11 cellular contexts compared by ENCODE assay signal in the genomic region with DNA sequence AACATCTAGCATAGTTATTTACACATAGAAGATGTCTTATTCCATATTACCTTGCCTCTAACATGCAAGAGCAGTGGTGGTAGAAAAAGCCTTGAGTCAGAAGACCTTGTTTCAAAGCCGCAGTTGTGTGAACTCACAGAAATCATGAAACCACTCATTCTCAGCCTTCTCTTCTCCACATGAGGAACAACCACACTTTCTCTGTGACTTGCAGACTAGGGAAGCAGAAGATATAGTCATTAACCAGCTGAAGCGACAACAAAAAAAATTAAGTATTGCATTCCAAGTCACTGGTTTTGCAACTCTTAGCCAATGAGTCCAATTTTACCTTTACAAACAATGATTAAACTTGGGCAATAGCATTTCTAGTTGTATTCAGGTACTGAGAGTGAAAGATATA. TPM values are rescaled to one million over a fixed set of nuclear protein-coding genes. Genes with fewer than 3 reads are reported as not detected.
DNase-seq lines count a peak whose midpoint lies in the region; ATAC-seq, FAIRE-seq and TF ChIP-seq lines count a peak whose summit lies in the region.
"Had no signal": no experiment of that assay in that cellular context is flagged by ENCODE, and none has a peak within 500 bp of the region (broad histone marks: within the 10 kb centered on the region; RNA-seq: fewer than 3 reads in every experiment).

No MANE protein-coding gene starts in this region.

- no peak overlapping the region for H3K27ac Mint-ChIP-seq in naive thymus-derived CD4-positive, alpha-beta T cell
- H3K27ac Mint-ChIP-seq: WTC11 had no signal

- H3K4me1 Mint-ChIP-seq in naive thymus-derived CD4-positive, alpha-beta T cell: peaks cover 0 to 6% (median 0%) of the 10 kb centered on the region in 7 donors
- H3K4me1 Mint-ChIP-seq: WTC11 had no signal

- DNase-seq in GM06990 (ENCODE audit: extremely low read depth, insufficient read length): peak; percentile 56
- no peak for DNase-seq in NCI-H345 treated with DMSO at 0.1 percent for 48 hours (lab: John Stamatoyannopoulos, UW; ENCODE audit: unreplicated experiment)
- DNase-seq in HTR-8/SVneo (ENCODE audit: insufficient read length, low spot score): no peak
- DNase-seq in naive thymus-derived CD4-positive, alpha-beta T cell: no peak
- no peak for DNase-seq in HK-2 (ENCODE audit: unreplicated experiment)
- DNase-seq: NCI-H1105 treated with DMSO at 0.1 percent for 48 hours; stimulated activated CD8-positive, alpha-beta memory T cell treated with anti-CD3 and anti-CD28 coated beads, Interleukin-4, amount 100 ng/mL, for 48 hours had no signal

- intact Hi-C loops in naive thymus-derived CD4-positive, alpha-beta T cell (cut with micrococcal nuclease): no loop called here

- ATAC-seq in GM19351 (IDR thresholded peaks at IDR 0.05; ENCODE audit: unreplicated experiment) (peak; percentile 92), HG02852 (IDR thresholded peaks at IDR 0.05; ENCODE audit: unreplicated experiment) (peak; percentile 80), HG03575 (IDR thresholded peaks at IDR 0.05; ENCODE audit: extremely low read depth, insufficient number of reproducible peaks, low FRiP score, unreplicated experiment) (peak; percentile 75)
- ATAC-seq in naive thymus-derived CD4-positive, alpha-beta T cell: no peak
- ATAC-seq: WTC11 had no signal

- no peaks in the 10 kb centered on the region for H3K4me1 ChIP-seq in naive thymus-derived CD4-positive, alpha-beta T cell (ENCODE audit: control insufficient read depth in 2 of 2, insufficient read depth in 2 of 2, low read length in 2 of 2)

- POLR2A ChIA-PET in naive thymus-derived CD4-positive, alpha-beta T cell (lab: Charles Lee): no interaction called here

- no peak overlapping the region for H3K4me3 Mint-ChIP-seq in naive thymus-derived CD4-positive, alpha-beta T cell
- H3K4me3 Mint-ChIP-seq: WTC11 had no signal

- H3K9me3 Mint-ChIP-seq in naive thymus-derived CD4-positive, alpha-beta T cell: no peaks in the 10 kb centered on the region

- CTCF ChIA-PET in naive thymus-derived CD4-positive, alpha-beta T cell (lab: Charles Lee): interaction anchor here (0.6 kb wide), 1 partner anchor 699 kb away, joined by 3 read pairs; no protein-coding TSS in a partner anchor

- no peak overlapping the region for H3K27ac ChIP-seq in naive thymus-derived CD4-positive, alpha-beta T cell (ENCODE audit: low read depth, low read length)

- H3K27me3 ChIP-seq in GM06990 (replicated peaks; ENCODE audit: control insufficient read depth, insufficient read depth, low read length): no peaks in the 10 kb centered on the region
- H3K27me3 ChIP-seq in naive thymus-derived CD4-positive, alpha-beta T cell (ENCODE audit: control insufficient read depth in 2 of 2, insufficient read depth in 2 of 2, low read length in 2 of 2): no peaks in the 10 kb centered on the region

- no peak for FAIRE-seq in HTR-8/SVneo (lab: Jason Lieb, UNC)

- H3K4me3 ChIP-seq in GM06990 (replicated peaks; ENCODE audit: low read depth, low read length): peak overlapping the region; percentile 22; the same call in 1 of the 2 replicates
- no peak overlapping the region for H3K4me3 ChIP-seq in naive thymus-derived CD4-positive, alpha-beta T cell (ENCODE audit: low read length)

- no peaks in the 10 kb centered on the region for H3K36me3 ChIP-seq in GM06990 (ENCODE audit: control insufficient read depth, insufficient read depth, low read length)
- H3K36me3 ChIP-seq in naive thymus-derived CD4-positive, alpha-beta T cell (ENCODE audit: control insufficient read depth in 2 of 3, insufficient read depth in 3 of 3, low read length in 3 of 3): no peaks in the 10 kb centered on the region

- peaks cover 0 to 15% (median 0%) of the 10 kb centered on the region in 5 donors for H3K36me3 Mint-ChIP-seq in naive thymus-derived CD4-positive, alpha-beta T cell
- H3K36me3 Mint-ChIP-seq: WTC11 had no signal

- TF ChIP-seq CTCF in GM06990 (IDR thresholded peaks at IDR 0.05; ENCODE audit: insufficient read depth, low read length, poor library complexity, severe bottlenecking): no peak

- H3K27me3 Mint-ChIP-seq in naive thymus-derived CD4-positive, alpha-beta T cell: no peaks in the 10 kb centered on the region

- H3K9me3 ChIP-seq in naive thymus-derived CD4-positive, alpha-beta T cell (ENCODE audit: control insufficient read depth in 2 of 3, low read length in 3 of 3): no peaks in the 10 kb centered on the region

RNA-seq across cellular contexts. Expression of gene TWSG1, which starts 19.0 kb away (rescaled TPM):
- 1 to 10 TPM; 2.4 to 7.6 (median 5.8) TPM for total RNA-seq in naive thymus-derived CD4-positive, alpha-beta T cell
- 1 to 10 TPM; 3.9 to 5.0 TPM for polyA plus RNA-seq in naive thymus-derived CD4-positive, alpha-beta T cell
